25 cellular contexts compared by ENCODE assay signal in genomic region chr16:87823146-87823929, GRCh38. TPM values are rescaled to one million over a fixed set of nuclear protein-coding genes. Genes with fewer than 3 reads are reported as not detected.
DNase-seq lines count a peak whose midpoint lies in the region; ATAC-seq and TF ChIP-seq lines count a peak whose summit lies in the region.
"Had no signal": no experiment of that assay in that cellular context is flagged by ENCODE, and none has a peak within 500 bp of the region (broad histone marks: within the 10 kb centered on the region; RNA-seq: fewer than 3 reads in every experiment).

No MANE protein-coding gene starts in this region.

- H3K4me1 Mint-ChIP-seq in activated naive CD4-positive, alpha-beta T cell treated with anti-CD3 and anti-CD28 coated beads, Interleukin-2, amount 50 U/mL, for 24 hours = peaks cover 12% of the 10 kb centered on the region
- peaks cover 5% of the 10 kb centered on the region for H3K4me1 Mint-ChIP-seq in stimulated activated effector memory CD8-positive, alpha-beta T cell treated with anti-CD3 and anti-CD28 coated beads, Interleukin-12 subunit alpha, Interleukin-12 subunit beta, amount 100 ng/mL, for 72 hours

- no peaks in the 10 kb centered on the region for H3K9me3 Mint-ChIP-seq in activated naive CD4-positive, alpha-beta T cell treated with anti-CD3 and anti-CD28 coated beads, Interleukin-2, amount 50 U/mL, for 24 hours
- H3K9me3 Mint-ChIP-seq in stimulated activated effector memory CD8-positive, alpha-beta T cell treated with anti-CD3 and anti-CD28 coated beads, Interleukin-12 subunit alpha, Interleukin-12 subunit beta, amount 100 ng/mL, for 72 hours = no peaks in the 10 kb centered on the region

- ATAC-seq in esophagus mucosa (peak; percentile 65), HG03175 (IDR thresholded peaks at IDR 0.05; ENCODE audit: unreplicated experiment) (no peak), HG03439 (IDR thresholded peaks at IDR 0.05; ENCODE audit: unreplicated experiment) (no peak)
- no peak for ATAC-seq in stimulated activated effector memory CD8-positive, alpha-beta T cell treated with anti-CD3 and anti-CD28 coated beads, Interleukin-12 subunit alpha, Interleukin-12 subunit beta, amount 100 ng/mL, for 72 hours
- ATAC-seq: lower lobe of right lung, Panc1 had no signal

- no peaks in the 10 kb centered on the region for H3K9me3 ChIP-seq in thyroid gland
- H3K9me3 ChIP-seq: lower lobe of right lung, MG63 had no signal

- TF ChIP-seq POLR2A in thyroid gland (IDR thresholded peaks at IDR 0.05) = no peak

- POLR2A ChIA-PET in RWPE1 (lab: Yijun Ruan, JAX; ENCODE audit: low non-redundant PET) = no interaction called here

- no peaks in the 10 kb centered on the region for H3K27me3 Mint-ChIP-seq in activated naive CD4-positive, alpha-beta T cell treated with anti-CD3 and anti-CD28 coated beads, Interleukin-2, amount 50 U/mL, for 24 hours
- H3K27me3 Mint-ChIP-seq: activated CD4-positive, alpha-beta T cell treated with anti-CD3 and anti-CD28 coated beads, Interleukin-2, amount 10 ng/mL, durations not matched to agents 7 days and 5 days had no signal

- H3K4me3 ChIP-seq in thyroid gland (replicated peaks in 1 of 3) = no peak overlapping the region
- H3K4me3 ChIP-seq: hepatocyte, lower lobe of right lung, MG63, SJSA1, tibial artery had no signal

- intact Hi-C loops in thyroid gland (cut with DNase I) = no loop called here

- DNase-seq in activated naive CD4-positive, alpha-beta T cell treated with anti-CD3 and anti-CD28 coated beads, Interleukin-2, amount 50 U/mL, for 16 hours = no peak
- DNase-seq in RWPE1 (ENCODE audit: low spot score) (no peak), thyroid gland (no peak)
- DNase-seq in stimulated activated effector memory CD8-positive, alpha-beta T cell treated with anti-CD3 and anti-CD28 coated beads, Interleukin-12 subunit alpha, Interleukin-12 subunit beta, amount 100 ng/mL, for 72 hours (ENCODE audit: low spot score in 2 of 2) = no peak
- DNase-seq: activated CD4-positive, alpha-beta T cell treated with anti-CD3 and anti-CD28 coated beads, Interleukin-2, amount 10 ng/mL, durations not matched to agents 7 days and 5 days; activated effector memory CD4-positive, alpha-beta T cell treated with anti-CD3 and anti-CD28 coated beads, Interleukin-2, amount 50 U/mL, for 16 hours; caudate nucleus; foreskin fibroblast; lower lobe of right lung; MG63; NCI-H1417; NCI-H2107; NK-92 treated with Interleukin-12 subunit alpha and Interleukin-12 subunit beta, amount 100 ng/mL, for 24 hours; stimulated activated CD4-positive, alpha-beta T cell treated with anti-CD3 and anti-CD28 coated beads, Interleukin-2, amount 100 ng/mL, for 48 hours; stimulated activated naive CD4-positive, alpha-beta T cell; tibial artery had no signal

- WGBS in thyroid gland, 2 donors = 88 to 89% methylated on average over 22 of the region's 25 CpGs

- no peaks in the 10 kb centered on the region for H3K36me3 Mint-ChIP-seq in activated naive CD4-positive, alpha-beta T cell treated with anti-CD3 and anti-CD28 coated beads, Interleukin-2, amount 50 U/mL, for 24 hours
- peaks cover 67% of the 10 kb centered on the region for H3K36me3 Mint-ChIP-seq in stimulated activated effector memory CD8-positive, alpha-beta T cell treated with anti-CD3 and anti-CD28 coated beads, Interleukin-12 subunit alpha, Interleukin-12 subunit beta, amount 100 ng/mL, for 72 hours

- peak overlapping the region; percentile 98 for H3K27ac ChIP-seq in RWPE1
- no peak overlapping the region for H3K27ac ChIP-seq in thyroid gland
- H3K27ac ChIP-seq: C4-2B, lower lobe of right lung, SJSA1, tibial artery had no signal

- H3K27ac Mint-ChIP-seq in activated naive CD4-positive, alpha-beta T cell treated with anti-CD3 and anti-CD28 coated beads, Interleukin-2, amount 50 U/mL, for 24 hours = peak overlapping the region; percentile 72
- peak overlapping the region; percentile 93 for H3K27ac Mint-ChIP-seq in stimulated activated effector memory CD8-positive, alpha-beta T cell treated with anti-CD3 and anti-CD28 coated beads, Interleukin-12 subunit alpha, Interleukin-12 subunit beta, amount 100 ng/mL, for 72 hours
- H3K27ac Mint-ChIP-seq: activated CD4-positive, alpha-beta T cell treated with anti-CD3 and anti-CD28 coated beads, Interleukin-2, amount 10 ng/mL, durations not matched to agents 7 days and 5 days; T-helper 1 cell treated with Interleukin-12 subunit alpha and Interleukin-12 subunit beta and Interleukin-4 antibody, amounts not matched to agents 30 μg/mL and 1 μg/mL, for 36 hours had no signal

- no peak for TF ChIP-seq CTCF in RWPE1 (conservative IDR thresholded peaks at IDR 0.05; ENCODE audit: low read depth)
- TF ChIP-seq CTCF in thyroid gland (IDR thresholded peaks at IDR 0.05) = no peak

- CTCF ChIA-PET in RWPE1 (lab: Yijun Ruan, JAX) = interaction anchor here (2.2 kb wide), 1 partner anchor 44 kb away, joined by 16 read pairs; no protein-coding TSS in a partner anchor

- no peaks in the 10 kb centered on the region for H3K36me3 ChIP-seq in thyroid gland
- H3K36me3 ChIP-seq: lower lobe of right lung, MG63, tibial artery had no signal

- H3K27me3 ChIP-seq in thyroid gland = no peaks in the 10 kb centered on the region
- H3K27me3 ChIP-seq: hepatocyte, MG63, SJSA1 had no signal

- H3K4me3 Mint-ChIP-seq in activated naive CD4-positive, alpha-beta T cell treated with anti-CD3 and anti-CD28 coated beads, Interleukin-2, amount 50 U/mL, for 24 hours = no peak overlapping the region
- no peak overlapping the region for H3K4me3 Mint-ChIP-seq in stimulated activated effector memory CD8-positive, alpha-beta T cell treated with anti-CD3 and anti-CD28 coated beads, Interleukin-12 subunit alpha, Interleukin-12 subunit beta, amount 100 ng/mL, for 72 hours
- H3K4me3 Mint-ChIP-seq: activated CD4-positive, alpha-beta T cell treated with anti-CD3 and anti-CD28 coated beads, Interleukin-2, amount 10 ng/mL, durations not matched to agents 7 days and 5 days; T-helper 1 cell treated with Interleukin-12 subunit alpha and Interleukin-12 subunit beta and Interleukin-4 antibody, amounts not matched to agents 30 μg/mL and 1 μg/mL, for 36 hours had no signal

- no peaks in the 10 kb centered on the region for H3K4me1 ChIP-seq in thyroid gland
- H3K4me1 ChIP-seq: lower lobe of right lung, SJSA1, tibial artery had no signal

RNA-seq across cellular contexts. Expression of gene SLC7A5, which starts 46.0 kb away (rescaled TPM):
- total RNA-seq in esophagus mucosa (198 TPM), thyroid gland (1 to 10 TPM; 1.1 to 5.2 (median 2.2) TPM)

RNA-seq across cellular contexts. Expression of gene KLHDC4, which starts 57.6 kb away (rescaled TPM):
- total RNA-seq in esophagus mucosa = 20.4 TPM
- total RNA-seq in thyroid gland = 10 to 100 TPM; 19.9 to 40.9 (median 30.3) TPM

Comparison
In these comparisons a context has a peak if more than half of its experiments do, and no peak if none do; other contexts are left out.
1. RNA of gene SLC7A5, which starts 46.0 kb away (total RNA-seq): 198 TPM in esophagus mucosa (single experiment); 1.1 to 5.2 TPM in thyroid gland; every median in the first group is over 10 times any median in the second.